In genomic region chr12:94175763-94176660, GRCh38 we compare ENCODE assay signal across 1 cellular context.
TF ChIP-seq lines count a peak whose summit lies in the region.

No MANE protein-coding gene starts in this region.

TF ChIP-seq in GM12878, 131 proteins besides CTCF, POLR2A, EP300 and RAD21 (continued from another document):
- peak; percentile 67; the same call in 1 of the 2 replicates for TF ChIP-seq ATF2 (IDR thresholded peaks at IDR 0.05; ENCODE audit: low read length)
- no peak for TF ChIP-seq ESRRA (IDR thresholded peaks at IDR 0.05; ENCODE audit: low read length)
- peak; percentile 51; the same call in 1 of the 2 replicates for TF ChIP-seq IKZF1 (conservative IDR thresholded peaks at IDR 0.05)
- no peak for TF ChIP-seq MTA3 (IDR thresholded peaks at IDR 0.05; ENCODE audit: borderline replicate concordance, low read length)
- TF ChIP-seq GATAD2B (conservative IDR thresholded peaks at IDR 0.05; ENCODE audit: low read depth), result no peak
- TF ChIP-seq RAD51 (IDR thresholded peaks at IDR 0.05), result no peak
- no peak for TF ChIP-seq SIN3A (IDR thresholded peaks at IDR 0.05; ENCODE audit: low read depth, low read length)
- no peak for TF ChIP-seq CEBPZ (IDR thresholded peaks at IDR 0.05; ENCODE audit: low read depth, low read length)
- TF ChIP-seq MYB (IDR thresholded peaks at IDR 0.05; ENCODE audit: borderline replicate concordance, low read depth, low read length), result no peak
- peak; percentile 71; the same call in 1 of the 3 replicates for TF ChIP-seq POU2F2 (IDR thresholded peaks at IDR 0.05; ENCODE audit: borderline replicate concordance, low read depth, low read length)
- no peak for TF ChIP-seq NRF1 (conservative IDR thresholded peaks at IDR 0.05; ENCODE audit: low read depth, low read length)
